Comparison of ENCODE assay signal across 34 cellular contexts in the genomic region with DNA sequence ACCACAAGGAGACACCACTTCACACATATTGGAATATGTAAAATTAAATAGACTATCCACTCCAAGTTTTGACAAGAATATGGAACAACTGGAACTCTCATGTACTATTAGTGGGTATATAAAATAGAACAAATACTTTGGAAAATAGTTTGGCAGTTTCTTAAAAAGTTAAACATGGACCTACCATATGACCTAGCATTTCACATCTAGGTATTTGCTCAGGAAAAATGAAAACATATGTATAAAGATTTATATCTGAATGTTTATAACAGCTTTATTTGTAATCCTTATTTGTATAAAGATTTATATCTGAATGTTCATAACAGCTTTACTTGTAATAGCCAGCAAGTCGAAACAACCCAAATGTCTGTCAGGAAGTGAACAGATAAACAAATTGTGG.
"Had no signal": no experiment of that assay in that cellular context is flagged by ENCODE, and none has a peak within 500 bp of the region (broad histone marks: within the 10 kb centered on the region; RNA-seq: fewer than 3 reads in every experiment).

No MANE protein-coding gene starts in this region.

- ATAC-seq: activated naive CD4-positive, alpha-beta T cell treated with anti-CD3 and anti-CD28 coated beads, Interleukin-2, amount 50 U/mL, for 72 hours; activated T-cell treated with anti-CD3 and anti-CD28 coated beads, Interleukin-2, amount 50 U/mL, for 72 hours; T-helper 17 cell; WTC11 had no signal

- H3K36me3 Mint-ChIP-seq: WTC11 had no signal

- H3K27ac ChIP-seq: ascending aorta, breast epithelium, cardiac muscle cell, coronary artery, dorsolateral prefrontal cortex, esophagus muscularis mucosa had no signal

- H3K4me1 Mint-ChIP-seq: activated CD4-positive, alpha-beta memory T cell treated with anti-CD3 and anti-CD28 coated beads, Interleukin-2, amount 10 ng/mL, durations not matched to agents 7 days and 5 days; activated CD4-positive, alpha-beta T cell treated with anti-CD3 and anti-CD28 coated beads, Interleukin-2, amount 10 ng/mL, durations not matched to agents 7 days and 5 days; activated naive CD4-positive, alpha-beta T cell treated with anti-CD3 and anti-CD28 coated beads, Interleukin-2, amount 10 ng/mL, durations not matched to agents 7 days and 5 days; activated naive CD8-positive, alpha-beta T cell treated with anti-CD3 and anti-CD28 coated beads, Interleukin-2, amount 10 ng/mL, durations not matched to agents 7 days and 5 days; WTC11 had no signal

- H3K9me3 ChIP-seq: breast epithelium, esophagus muscularis mucosa had no signal

- H3K27ac Mint-ChIP-seq: activated CD4-positive, alpha-beta memory T cell treated with anti-CD3 and anti-CD28 coated beads, Interleukin-2, amount 10 ng/mL, durations not matched to agents 7 days and 5 days; activated CD4-positive, alpha-beta T cell treated with anti-CD3 and anti-CD28 coated beads, Interleukin-2, amount 10 ng/mL, durations not matched to agents 7 days and 5 days; activated naive CD4-positive, alpha-beta T cell treated with anti-CD3 and anti-CD28 coated beads, Interleukin-2, amount 10 ng/mL, durations not matched to agents 7 days and 5 days; activated naive CD4-positive, alpha-beta T cell treated with anti-CD3 and anti-CD28 coated beads, Interleukin-2, amount 50 U/mL, for 72 hours; activated naive CD8-positive, alpha-beta T cell treated with anti-CD3 and anti-CD28 coated beads, Interleukin-2, amount 10 ng/mL, durations not matched to agents 7 days and 5 days; activated T-cell treated with anti-CD3 and anti-CD28 coated beads, Interleukin-2, amount 50 U/mL, for 24 hours; activated T-cell treated with anti-CD3 and anti-CD28 coated beads, Interleukin-2, amount 50 U/mL, for 72 hours; brain; dendritic cell treated with granulocyte-macrophage colony-stimulating factor and Interleukin-4, amounts not matched to agents 40 ng/mL and 50 ng/mL, for 4 days; endodermal cell; T-helper 17 cell; T-helper 2 cell treated with Interferon-gamma antibody and Interleukin-4, amounts not matched to agents 5 μg/mL and 100 μg/mL, for 36 hours; WTC11 had no signal

- H3K27me3 ChIP-seq: ascending aorta, breast epithelium, cardiac muscle cell, dorsolateral prefrontal cortex, esophagus muscularis mucosa had no signal

- DNase-seq: activated CD4-positive, alpha-beta memory T cell treated with anti-CD3 and anti-CD28 coated beads, Interleukin-2, amount 10 ng/mL, durations not matched to agents 7 days and 5 days; activated CD4-positive, alpha-beta T cell treated with anti-CD3 and anti-CD28 coated beads for 1 hour; activated CD4-positive, alpha-beta T cell treated with anti-CD3 and anti-CD28 coated beads for 4 hours; activated CD4-positive, alpha-beta T cell treated with anti-CD3 and anti-CD28 coated beads, Interleukin-2, amount 10 ng/mL, durations not matched to agents 7 days and 5 days; activated CD4-positive, alpha-beta T cell treated with anti-CD3 and anti-CD28 coated beads, Interleukin-2, amount 50 U/mL, for 4 hours; activated CD8-positive, alpha-beta memory T cell treated with anti-CD3 and anti-CD28 coated beads, Interleukin-2, amount 50 U/mL, for 48 hours; activated gamma-delta T cell; activated naive CD4-positive, alpha-beta T cell; activated naive CD4-positive, alpha-beta T cell treated with anti-CD3 and anti-CD28 coated beads, Interleukin-2, amount 10 ng/mL, durations not matched to agents 7 days and 5 days; activated naive CD8-positive, alpha-beta T cell treated with anti-CD3 and anti-CD28 coated beads, Interleukin-2, amount 10 ng/mL, durations not matched to agents 7 days and 5 days; activated T-cell treated with anti-CD3 and anti-CD28 coated beads for 4 hours; activated T-cell treated with anti-CD3 and anti-CD28 coated beads, Interleukin-2, amount 50 U/mL, for 24 hours; activated T-cell treated with anti-CD3 and anti-CD28 coated beads, Interleukin-2, amount 50 U/mL, for 72 hours; central memory CD4-positive, alpha-beta T cell; cerebellar nuclear complex; dorsolateral prefrontal cortex; effector memory CD4-positive, alpha-beta T cell; endodermal cell; erythroblast; foreskin melanocyte; head of caudate nucleus; T-helper 1 cell; T-helper 17 cell; T1000 had no signal

- H3K27me3 Mint-ChIP-seq: activated CD4-positive, alpha-beta memory T cell treated with anti-CD3 and anti-CD28 coated beads, Interleukin-2, amount 10 ng/mL, durations not matched to agents 7 days and 5 days; activated CD4-positive, alpha-beta T cell treated with anti-CD3 and anti-CD28 coated beads, Interleukin-2, amount 10 ng/mL, durations not matched to agents 7 days and 5 days; activated naive CD4-positive, alpha-beta T cell treated with anti-CD3 and anti-CD28 coated beads, Interleukin-2, amount 10 ng/mL, durations not matched to agents 7 days and 5 days; activated naive CD8-positive, alpha-beta T cell treated with anti-CD3 and anti-CD28 coated beads, Interleukin-2, amount 10 ng/mL, durations not matched to agents 7 days and 5 days; activated T-cell treated with anti-CD3 and anti-CD28 coated beads, Interleukin-2, amount 50 U/mL, for 24 hours; brain; dendritic cell treated with granulocyte-macrophage colony-stimulating factor and Interleukin-4, amounts not matched to agents 40 ng/mL and 50 ng/mL, for 4 days; T-helper 17 cell had no signal

- H3K4me3 ChIP-seq: ascending aorta, breast epithelium, cardiac muscle cell, coronary artery, dorsolateral prefrontal cortex, esophagus muscularis mucosa had no signal

- H3K4me1 ChIP-seq: ascending aorta, breast epithelium, esophagus muscularis mucosa had no signal

- H3K36me3 ChIP-seq: breast epithelium, cardiac muscle cell had no signal

- H3K9me3 Mint-ChIP-seq: activated CD4-positive, alpha-beta memory T cell treated with anti-CD3 and anti-CD28 coated beads, Interleukin-2, amount 10 ng/mL, durations not matched to agents 7 days and 5 days; activated CD4-positive, alpha-beta T cell treated with anti-CD3 and anti-CD28 coated beads, Interleukin-2, amount 10 ng/mL, durations not matched to agents 7 days and 5 days; activated naive CD4-positive, alpha-beta T cell treated with anti-CD3 and anti-CD28 coated beads, Interleukin-2, amount 10 ng/mL, durations not matched to agents 7 days and 5 days; activated naive CD4-positive, alpha-beta T cell treated with anti-CD3 and anti-CD28 coated beads, Interleukin-2, amount 50 U/mL, for 72 hours; activated naive CD8-positive, alpha-beta T cell treated with anti-CD3 and anti-CD28 coated beads, Interleukin-2, amount 10 ng/mL, durations not matched to agents 7 days and 5 days; activated T-cell treated with anti-CD3 and anti-CD28 coated beads, Interleukin-2, amount 50 U/mL, for 24 hours; activated T-cell treated with anti-CD3 and anti-CD28 coated beads, Interleukin-2, amount 50 U/mL, for 72 hours; dendritic cell treated with granulocyte-macrophage colony-stimulating factor and Interleukin-4, amounts not matched to agents 40 ng/mL and 50 ng/mL, for 4 days; endodermal cell; T-helper 2 cell treated with Interferon-gamma antibody and Interleukin-4, amounts not matched to agents 5 μg/mL and 100 μg/mL, for 36 hours; WTC11 had no signal

- H3K4me3 Mint-ChIP-seq: activated CD4-positive, alpha-beta memory T cell treated with anti-CD3 and anti-CD28 coated beads, Interleukin-2, amount 10 ng/mL, durations not matched to agents 7 days and 5 days; activated CD4-positive, alpha-beta T cell treated with anti-CD3 and anti-CD28 coated beads, Interleukin-2, amount 10 ng/mL, durations not matched to agents 7 days and 5 days; activated naive CD4-positive, alpha-beta T cell treated with anti-CD3 and anti-CD28 coated beads, Interleukin-2, amount 10 ng/mL, durations not matched to agents 7 days and 5 days; activated naive CD8-positive, alpha-beta T cell treated with anti-CD3 and anti-CD28 coated beads, Interleukin-2, amount 10 ng/mL, durations not matched to agents 7 days and 5 days; activated T-cell treated with anti-CD3 and anti-CD28 coated beads, Interleukin-2, amount 50 U/mL, for 24 hours; activated T-cell treated with anti-CD3 and anti-CD28 coated beads, Interleukin-2, amount 50 U/mL, for 72 hours; brain; dendritic cell treated with granulocyte-macrophage colony-stimulating factor and Interleukin-4, amounts not matched to agents 40 ng/mL and 50 ng/mL, for 4 days; endodermal cell; T-helper 17 cell; T-helper 2 cell treated with Interferon-gamma antibody and Interleukin-4, amounts not matched to agents 5 μg/mL and 100 μg/mL, for 36 hours; WTC11 had no signal
